In genomic region chr16:35207059-35207999, GRCh38 we compare ENCODE assay signal across 17 cellular contexts.
DNase-seq lines count a peak whose midpoint lies in the region; ATAC-seq, FAIRE-seq and TF ChIP-seq lines count a peak whose summit lies in the region.
"Had no signal": no experiment of that assay in that cellular context is flagged by ENCODE, and none has a peak within 500 bp of the region (broad histone marks: within the 10 kb centered on the region; RNA-seq: fewer than 3 reads in every experiment).

No MANE protein-coding gene starts in this region.

- POLR2A ChIA-PET in MCF 10A (lab: Yijun Ruan, JAX): no interaction called here

- in situ Hi-C loops in T47D (cut with HindIII; ENCODE audit: low pct_unique_long_range_greater_than_20kb, low sequenced_read_pairs): no loop called here

- peak; percentile 99 for FAIRE-seq in urothelium cell line (lab: Jason Lieb, UNC)
- FAIRE-seq: keratinocyte had no signal

- intact Hi-C loops in MCF 10A (cut with micrococcal nuclease) (no loop called here), left ventricle myocardium superior (cut with micrococcal nuclease) (no loop called here)

- no peak for TF ChIP-seq CTCF in MCF 10A (IDR thresholded peaks at IDR 0.05; ENCODE audit: unreplicated experiment)

- H3K9me3 Mint-ChIP-seq in MCF 10A (ENCODE audit: unreplicated experiment): peaks cover 7% of the 10 kb centered on the region
- peaks cover 20 to 27% of the 10 kb centered on the region in 2 donors for H3K9me3 Mint-ChIP-seq in activated naive CD4-positive, alpha-beta T cell treated with anti-CD3 and anti-CD28 coated beads, Interleukin-2, amount 50 U/mL, for 72 hours

- no peaks in the 10 kb centered on the region for H3K36me3 Mint-ChIP-seq in MCF 10A (ENCODE audit: insufficient read depth, unreplicated experiment)
- H3K36me3 Mint-ChIP-seq in activated naive CD4-positive, alpha-beta T cell treated with anti-CD3 and anti-CD28 coated beads, Interleukin-2, amount 50 U/mL, for 72 hours: peaks cover 0 to 29% of the 10 kb centered on the region in 2 donors
- H3K36me3 Mint-ChIP-seq: CD4-positive, alpha-beta memory T cell had no signal

- no peaks in the 10 kb centered on the region for H3K27me3 Mint-ChIP-seq in MCF 10A (ENCODE audit: insufficient read depth, unreplicated experiment)
- H3K27me3 Mint-ChIP-seq: CD4-positive, alpha-beta memory T cell; central memory CD8-positive, alpha-beta T cell; effector memory CD8-positive, alpha-beta T cell had no signal

- no peak overlapping the region for H3K4me3 Mint-ChIP-seq in MCF 10A (ENCODE audit: unreplicated experiment)
- H3K4me3 Mint-ChIP-seq: CD4-positive, alpha-beta memory T cell; central memory CD8-positive, alpha-beta T cell; effector memory CD8-positive, alpha-beta T cell had no signal

- ATAC-seq in left ventricle myocardium superior (no peak), GM21367 (IDR thresholded peaks at IDR 0.05; ENCODE audit: unreplicated experiment) (no peak)
- ATAC-seq in activated naive CD4-positive, alpha-beta T cell treated with anti-CD3 and anti-CD28 coated beads, Interleukin-2, amount 50 U/mL, for 72 hours: no peak
- ATAC-seq: effector memory CD8-positive, alpha-beta T cell had no signal

- H3K27ac Mint-ChIP-seq in MCF 10A (ENCODE audit: low read depth, unreplicated experiment): no peak overlapping the region
- H3K27ac Mint-ChIP-seq in activated naive CD4-positive, alpha-beta T cell treated with anti-CD3 and anti-CD28 coated beads, Interleukin-2, amount 50 U/mL, for 72 hours: no peak overlapping the region
- H3K27ac Mint-ChIP-seq: CD4-positive, alpha-beta memory T cell; effector memory CD8-positive, alpha-beta T cell had no signal

- H3K4me1 Mint-ChIP-seq in MCF 10A (ENCODE audit: insufficient read depth, unreplicated experiment): no peaks in the 10 kb centered on the region
- H3K4me1 Mint-ChIP-seq: CD4-positive, alpha-beta memory T cell; central memory CD8-positive, alpha-beta T cell had no signal

- peak; percentile 87 to 100 for DNase-seq in T47D (ENCODE audit: low read depth in 1 of 2, low spot score in 1 of 2)
- DNase-seq in MCF 10A (ENCODE audit: unreplicated experiment): no peak
- DNase-seq in NCI-H510A treated with DMSO at 0.1 percent for 48 hours (lab: John Stamatoyannopoulos, UW): peak; percentile 89
- DNase-seq in left ventricle myocardium superior: peak; percentile 37
- DNase-seq in urothelium cell line (ENCODE audit: low spot score): peak; percentile 98
- DNase-seq in HCEC 1CT: no peak
- no peak for DNase-seq in activated naive CD4-positive, alpha-beta T cell treated with anti-CD3 and anti-CD28 coated beads, Interleukin-2, amount 50 U/mL, for 72 hours (ENCODE audit: low spot score in 2 of 2)
- DNase-seq: activated effector memory CD4-positive, alpha-beta T cell treated with anti-CD3 and anti-CD28 coated beads, Interleukin-2, amount 50 U/mL, for 16 hours; CD4-positive, alpha-beta memory T cell; DND-41; effector memory CD8-positive, alpha-beta T cell; NCI-H187 treated with DMSO at 0.1 percent for 48 hours; stomach; WERI-Rb-1 had no signal

- no TSS peak for BruUV-seq in MCF 10A (replicated peaks; lab: Mats Ljungman, UMichigan)

- CTCF ChIA-PET in MCF 10A (lab: Yijun Ruan, JAX): no interaction called here

Comparison
In these comparisons a context has a peak if more than half of its experiments do, and no peak if none do; other contexts are left out.
1. DNase-seq: peak in T47D (2 of 2), NCI-H510A treated with DMSO at 0.1 percent for 48 hours (single experiment), left ventricle myocardium superior (single experiment) and urothelium cell line (single experiment); none in MCF 10A (single experiment), HCEC 1CT (single experiment) and activated naive CD4-positive, alpha-beta T cell treated with anti-CD3 and anti-CD28 coated beads, Interleukin-2, amount 50 U/mL, for 72 hours (0 of 2).